37 cellular contexts compared by ENCODE assay signal in genomic region chr20:23649242-23649641, GRCh38. TPM values are rescaled to one million over a fixed set of nuclear protein-coding genes. Genes with fewer than 3 reads are reported as not detected.
"Had no signal": no experiment of that assay in that cellular context is flagged by ENCODE, and none has a peak within 500 bp of the region (broad histone marks: within the 10 kb centered on the region; RNA-seq: fewer than 3 reads in every experiment).

No MANE protein-coding gene starts in this region.

- H3K4me3 ChIP-seq: adrenal gland, body of pancreas, breast epithelium had no signal

- H3K36me3 ChIP-seq: adrenal gland, brain microvascular endothelial cell, breast epithelium had no signal

- H3K4me1 ChIP-seq: adrenal gland, body of pancreas, breast epithelium had no signal

- H3K9me3 ChIP-seq: adrenal gland, body of pancreas, breast epithelium had no signal

- H3K27me3 ChIP-seq: adrenal gland, body of pancreas, brain microvascular endothelial cell, breast epithelium had no signal

- DNase-seq: activated B cell treated with CpG ODN at 0.5 μM for 24 hours; activated CD4-positive, alpha-beta memory T cell treated with anti-CD3 and anti-CD28 coated beads for 36 hours; activated CD4-positive, alpha-beta T cell treated with anti-CD3 and anti-CD28 coated beads for 4 hours; activated CD4-positive, alpha-beta T cell treated with anti-CD3 and anti-CD28 coated beads, Interleukin-2, amount 10 ng/mL, durations not matched to agents 24 days and 14 days; activated CD4-positive, alpha-beta T cell treated with anti-CD3 and anti-CD28 coated beads, Interleukin-2, amount 50 U/mL, for 1 hour; activated CD4-positive, alpha-beta T cell treated with anti-CD3 and anti-CD28 coated beads, Interleukin-2, amount 50 U/mL, for 4 hours; activated CD4-positive, CD25-positive, alpha-beta regulatory T cell treated with anti-CD3 and anti-CD28 coated beads, Interleukin-2, amount 50 U/mL, for 72 hours; activated CD8-positive, alpha-beta memory T cell treated with anti-CD3 and anti-CD28 coated beads, Interleukin-2, amount 50 U/mL, for 4 hours; activated CD8-positive, alpha-beta T cell treated with anti-CD3 and anti-CD28 coated beads for 36 hours; activated effector memory CD4-positive, alpha-beta T cell treated with anti-CD3 and anti-CD28 coated beads, Interleukin-2, amount 50 U/mL, for 16 hours; activated gamma-delta T cell treated with Interleukin-2 at 50 U/mL for 16 hours; activated naive CD4-positive, alpha-beta T cell; activated naive CD4-positive, alpha-beta T cell treated with anti-CD3 and anti-CD28 coated beads for 36 hours; activated naive CD4-positive, alpha-beta T cell treated with anti-CD3 and anti-CD28 coated beads, Interleukin-2, amount 50 U/mL, for 16 hours; activated naive CD8-positive, alpha-beta T cell treated with anti-CD3 and anti-CD28 coated beads for 36 hours; activated T-cell treated with anti-CD3 and anti-CD28 coated beads for 4 hours; activated T-cell treated with anti-CD3 and anti-CD28 coated beads, Interleukin-2, amount 50 U/mL, for 1 hour; activated T-cell treated with anti-CD3 and anti-CD28 coated beads, Interleukin-2, amount 50 U/mL, for 4 hours; activated T-cell treated with anti-CD3 and anti-CD28 coated beads, Interleukin-2, amount 50 U/mL, for 72 hours; adrenal gland; amniotic stem cell; aorta; body of pancreas; brain microvascular endothelial cell; central memory CD4-positive, alpha-beta T cell; T-helper 2 cell; T-helper 9 cell had no signal

- H3K27ac ChIP-seq: adrenal gland, body of pancreas, brain microvascular endothelial cell, breast epithelium, VCaP had no signal

- ATAC-seq: activated CD8-positive, alpha-beta T cell treated with anti-CD3 and anti-CD28 coated beads for 36 hours; activated naive CD4-positive, alpha-beta T cell treated with anti-CD3 and anti-CD28 coated beads, Interleukin-2, amount 50 U/mL, for 72 hours; activated T-cell treated with anti-CD3 and anti-CD28 coated beads, Interleukin-2, amount 50 U/mL, for 4 hours; activated T-cell treated with anti-CD3 and anti-CD28 coated beads, Interleukin-2, amount 50 U/mL, for 72 hours; activated T-helper 17 cell treated with anti-CD3 and anti-CD28 coated beads, Interleukin-2, amount 50 U/mL, for 72 hours; body of pancreas had no signal

- FAIRE-seq: astrocyte, TTC549 had no signal

RNA-seq across cellular contexts. Expression of gene CST3, which starts 11.5 kb away (rescaled TPM):
- total RNA-seq: activated B cell treated with CpG ODN at 0.5 μM for 24 hours; activated T-helper 17 cell treated with anti-CD3 and anti-CD28 coated beads, Interleukin-2, amount 50 U/mL, for 72 hours had no signal

RNA-seq across cellular contexts. Expression of gene CST4, which starts 39.6 kb away (rescaled TPM):
- total RNA-seq: activated B cell treated with CpG ODN at 0.5 μM for 24 hours; activated CD4-positive, alpha-beta memory T cell treated with anti-CD3 and anti-CD28 coated beads for 36 hours; activated CD4-positive, alpha-beta T cell treated with anti-CD3 and anti-CD28 coated beads, Interleukin-2, amount 10 ng/mL, durations not matched to agents 24 days and 14 days; activated CD8-positive, alpha-beta memory T cell treated with anti-CD3 and anti-CD28 coated beads for 36 hours; activated CD8-positive, alpha-beta T cell treated with anti-CD3 and anti-CD28 coated beads for 36 hours; activated naive CD4-positive, alpha-beta T cell treated with anti-CD3 and anti-CD28 coated beads for 36 hours; activated naive CD4-positive, alpha-beta T cell treated with anti-CD3 and anti-CD28 coated beads, Interleukin-2, amount 50 U/mL, for 72 hours; activated naive CD8-positive, alpha-beta T cell treated with anti-CD3 and anti-CD28 coated beads for 36 hours; activated T-cell treated with anti-CD3 and anti-CD28 coated beads, Interleukin-2, amount 50 U/mL, for 4 hours; activated T-cell treated with anti-CD3 and anti-CD28 coated beads, Interleukin-2, amount 50 U/mL, for 72 hours; activated T-helper 1 cell treated with anti-CD3 and anti-CD28 coated beads, Interleukin-12 subunit alpha, Interleukin-12 subunit beta, Interleukin-2, Interleukin-4 antibody, amounts not matched to agents 30 ng/mL and 10 ng/mL and 1 ng/mL, durations not matched to agents 14 hours and 24 hours and 36 hours; activated T-helper 17 cell treated with anti-CD3 and anti-CD28 coated beads, Interleukin-2, amount 50 U/mL, for 72 hours; adrenal gland; aorta; astrocyte; body of pancreas; breast epithelium; cardiac septum; cerebellum had no signal
- polyA plus RNA-seq: adrenal gland, aorta had no signal

RNA-seq across cellular contexts. Expression of gene CST9, which starts 43.5 kb away (rescaled TPM):
- total RNA-seq: activated B cell treated with CpG ODN at 0.5 μM for 24 hours; activated CD4-positive, alpha-beta memory T cell treated with anti-CD3 and anti-CD28 coated beads for 36 hours; activated CD4-positive, alpha-beta T cell treated with anti-CD3 and anti-CD28 coated beads, Interleukin-2, amount 10 ng/mL, durations not matched to agents 24 days and 14 days; activated CD8-positive, alpha-beta memory T cell treated with anti-CD3 and anti-CD28 coated beads for 36 hours; activated CD8-positive, alpha-beta T cell treated with anti-CD3 and anti-CD28 coated beads for 36 hours; activated naive CD4-positive, alpha-beta T cell treated with anti-CD3 and anti-CD28 coated beads for 36 hours; activated naive CD4-positive, alpha-beta T cell treated with anti-CD3 and anti-CD28 coated beads, Interleukin-2, amount 50 U/mL, for 72 hours; activated naive CD8-positive, alpha-beta T cell treated with anti-CD3 and anti-CD28 coated beads for 36 hours; activated T-cell treated with anti-CD3 and anti-CD28 coated beads, Interleukin-2, amount 50 U/mL, for 4 hours; activated T-cell treated with anti-CD3 and anti-CD28 coated beads, Interleukin-2, amount 50 U/mL, for 72 hours; activated T-helper 1 cell treated with anti-CD3 and anti-CD28 coated beads, Interleukin-12 subunit alpha, Interleukin-12 subunit beta, Interleukin-2, Interleukin-4 antibody, amounts not matched to agents 30 ng/mL and 10 ng/mL and 1 ng/mL, durations not matched to agents 14 hours and 24 hours and 36 hours; activated T-helper 17 cell treated with anti-CD3 and anti-CD28 coated beads, Interleukin-2, amount 50 U/mL, for 72 hours; adrenal gland; aorta; astrocyte; cardiac septum; cerebellum had no signal
- polyA plus RNA-seq: adrenal gland, aorta had no signal
